Comparison of ENCODE assay signal across 24 cellular contexts in genomic region chr2:216661051-216661450, GRCh38. TPM values are rescaled to one million over a fixed set of nuclear protein-coding genes. Genes with fewer than 3 reads are reported as not detected.
"Had no signal": no experiment of that assay in that cellular context is flagged by ENCODE, and none has a peak within 500 bp of the region (broad histone marks: within the 10 kb centered on the region; RNA-seq: fewer than 3 reads in every experiment).

No MANE protein-coding gene starts in this region.

- H3K27ac Mint-ChIP-seq: naive thymus-derived CD8-positive, alpha-beta T cell; stimulated activated naive B cell treated with anti-CD40 and anti-IgM and Interleukin-4, amounts not matched to agents 10 μg/mL and 1 μg/mL and 100 μg/mL, for 72 hours had no signal

- H3K27me3 ChIP-seq: left lung, stomach, testis, thyroid gland, transverse colon, uterus had no signal

- H3K27ac ChIP-seq: left lung, lower lobe of right lung, parathyroid adenoma, psoas muscle, skin epidermis, testis, thyroid gland, transverse colon, uterus had no signal

- H3K4me3 Mint-ChIP-seq: naive thymus-derived CD8-positive, alpha-beta T cell; nephron; neural crest cell; stimulated activated naive B cell treated with anti-CD40 and anti-IgM and Interleukin-4, amounts not matched to agents 10 μg/mL and 1 μg/mL and 100 μg/mL, for 72 hours had no signal

- H3K4me1 ChIP-seq: parathyroid adenoma, psoas muscle had no signal

- H3K79me2 ChIP-seq: parathyroid adenoma had no signal

- ATAC-seq: left colon; left lung; lower lobe of right lung; naive thymus-derived CD8-positive, alpha-beta T cell; sciatic nerve; stimulated activated naive B cell treated with anti-CD40 and anti-IgM and Interleukin-4, amounts not matched to agents 10 μg/mL and 1 μg/mL and 100 μg/mL, for 72 hours; stimulated activated naive CD8-positive, alpha-beta T cell treated with anti-CD3 and anti-CD28 coated beads, Interleukin-15, Interleukin-2, amounts not matched to agents 100 U/mL and 50 U/mL, for 24 hours had no signal

- H3K4me1 Mint-ChIP-seq: naive thymus-derived CD8-positive, alpha-beta T cell; stimulated activated naive B cell treated with anti-CD40 and anti-IgM and Interleukin-4, amounts not matched to agents 10 μg/mL and 1 μg/mL and 100 μg/mL, for 72 hours had no signal

- H3K9me3 Mint-ChIP-seq: naive thymus-derived CD8-positive, alpha-beta T cell; nephron; neural crest cell; stimulated activated naive B cell treated with anti-CD40 and anti-IgM and Interleukin-4, amounts not matched to agents 10 μg/mL and 1 μg/mL and 100 μg/mL, for 72 hours had no signal

- H3K9me3 ChIP-seq: left lung, lower lobe of right lung, psoas muscle, stomach, testis, thyroid gland, transverse colon, uterus had no signal

- H3K36me3 ChIP-seq: left lung, lower lobe of right lung, thyroid gland, transverse colon, uterus had no signal

- H3K36me3 Mint-ChIP-seq: naive thymus-derived CD8-positive, alpha-beta T cell; stimulated activated naive B cell treated with anti-CD40 and anti-IgM and Interleukin-4, amounts not matched to agents 10 μg/mL and 1 μg/mL and 100 μg/mL, for 72 hours had no signal

- H2AFZ ChIP-seq: parathyroid adenoma had no signal

- H3K4me3 ChIP-seq: left lung, lower lobe of right lung, psoas muscle, skin epidermis, stomach, testis, thyroid gland, transverse colon, uterus had no signal

- DNase-seq: hippocampal formation; kidney; left colon; left lung; lower lobe of right lung; mammary epithelial cell; mesenchymal stem cell; naive thymus-derived CD8-positive, alpha-beta T cell; psoas muscle; stimulated activated CD4-positive, alpha-beta T cell treated with anti-CD3 and anti-CD28 coated beads, Interleukin-12 subunit alpha, Interleukin-12 subunit beta, amount 100 ng/mL, for 4 hours; stimulated activated CD4-positive, alpha-beta T cell treated with anti-CD3 and anti-CD28 coated beads, Interleukin-2, amount 100 ng/mL, for 24 hours; stimulated activated CD4-positive, alpha-beta T cell treated with anti-CD3 and anti-CD28 coated beads, Interleukin-4, amount 100 ng/mL, for 1 hour; stimulated activated naive B cell treated with anti-CD40 and anti-IgM and Interleukin-4, amounts not matched to agents 10 μg/mL and 1 μg/mL and 100 μg/mL, for 72 hours; stomach; thyroid gland; transverse colon; uterus had no signal

- H3K9ac ChIP-seq: parathyroid adenoma had no signal

RNA-seq across cellular contexts. Expression of gene IGFBP2, which starts 27.8 kb away (rescaled TPM):
- total RNA-seq: naive thymus-derived CD8-positive, alpha-beta T cell had no signal

RNA-seq across cellular contexts. Expression of gene IGFBP5, which starts 34.3 kb away (rescaled TPM):
- total RNA-seq: naive thymus-derived CD8-positive, alpha-beta T cell had no signal
- polyA plus RNA-seq: naive thymus-derived CD8-positive, alpha-beta T cell had no signal
